Comparison of ENCODE assay signal across 1 cellular context in genomic region chr13:99671746-99672145, GRCh38.
TF ChIP-seq lines count a peak whose summit lies in the region.

No MANE protein-coding gene starts in this region.

TF ChIP-seq in WTC11, 78 proteins besides CTCF, POLR2A, EP300 and RAD21:
- TF ChIP-seq CREB1 (CRISPR knock-in tag; IDR thresholded peaks at IDR 0.05) (no peak), CBFB (CRISPR knock-in tag; IDR thresholded peaks at IDR 0.05; ENCODE audit: low read depth) (no peak), ESRRA (CRISPR knock-in tag; IDR thresholded peaks at IDR 0.05; ENCODE audit: borderline replicate concordance) (no peak), NFATC4 (CRISPR knock-in tag; IDR thresholded peaks at IDR 0.05) (no peak), RORB (CRISPR knock-in tag; IDR thresholded peaks at IDR 0.05) (no peak), EMX1 (CRISPR knock-in tag; IDR thresholded peaks at IDR 0.05) (no peak), ERG (CRISPR knock-in tag; IDR thresholded peaks at IDR 0.05) (no peak)
